ENCODE assay signal across 8 cellular contexts in the genomic region with DNA sequence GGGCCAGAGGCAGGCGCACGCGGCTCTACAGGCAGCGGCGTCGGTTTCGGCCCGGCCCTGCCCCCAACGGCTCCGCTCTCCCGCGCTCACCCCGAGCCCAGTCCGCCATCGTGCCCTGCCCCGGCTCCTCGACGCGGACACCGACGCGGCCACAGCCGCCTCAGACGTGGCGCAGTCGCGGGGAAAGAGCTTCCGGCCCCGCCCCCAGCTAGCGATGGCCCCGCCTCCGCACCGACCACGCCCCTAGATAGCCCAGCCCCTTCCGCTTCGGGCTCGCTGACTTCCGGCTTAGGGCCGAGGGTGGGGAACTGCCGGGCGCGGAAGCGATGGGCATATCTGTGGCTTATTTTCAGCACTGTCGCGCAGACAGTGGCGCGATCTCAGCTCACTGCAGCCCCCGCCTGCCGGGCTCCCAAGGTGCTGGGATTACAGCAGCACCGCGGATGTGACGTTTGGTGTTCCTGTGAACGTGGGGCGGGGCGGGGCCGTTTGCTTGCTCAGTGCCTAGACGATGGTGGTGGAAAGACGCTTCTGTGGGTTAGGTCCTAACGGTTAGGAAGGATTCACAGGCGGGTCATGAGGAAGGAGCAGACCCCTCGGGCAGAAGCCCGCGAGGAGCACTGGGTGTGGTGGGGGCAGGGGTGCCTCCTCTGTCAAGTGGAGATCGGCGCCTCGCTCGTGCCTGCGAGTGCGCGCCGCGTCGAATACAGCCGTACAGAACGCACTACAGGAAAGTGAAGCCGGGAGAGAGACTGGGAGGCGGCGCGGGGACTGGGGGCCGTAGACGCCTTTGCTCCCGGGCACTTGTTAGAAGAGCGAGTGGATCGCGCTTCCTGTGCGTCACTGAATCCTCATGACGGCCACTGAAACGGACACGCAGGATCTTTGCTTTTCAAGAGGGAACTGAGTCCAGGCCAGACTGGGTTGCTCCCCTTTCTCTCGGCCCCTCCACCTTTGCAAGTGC. TPM values are rescaled to one million over a fixed set of nuclear protein-coding genes. Genes with fewer than 3 reads are reported as not detected.
A peak's percentile ranks its signal among the peaks of the same experiment; 100 is the strongest.
DNase-seq lines count a peak whose midpoint lies in the region; ATAC-seq and TF ChIP-seq lines count a peak whose summit lies in the region.

A gene with protein sequence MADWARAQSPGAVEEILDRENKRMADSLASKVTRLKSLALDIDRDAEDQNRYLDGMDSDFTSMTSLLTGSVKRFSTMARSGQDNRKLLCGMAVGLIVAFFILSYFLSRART (minus strand): TSS at position 187 of the 964 bp plus-strand sequence. CDS start 78 bp downstream, at position 109.
A gene (plus strand): TSS at position 496 of the 964 bp plus-strand sequence. CDS start 1,147 bp downstream, outside the sequence.

- peaks cover 16% of the 10 kb centered on the region for H4K20me1 ChIP-seq in OCI-LY3 (ENCODE audit: insufficient read depth, low read length)

- peaks cover 39% of the 10 kb centered on the region for H3K4me1 Mint-ChIP-seq in endothelial cell (ENCODE audit: unreplicated experiment)

- peaks cover 46% of the 10 kb centered on the region for H3K36me3 ChIP-seq in OCI-LY3 (replicated peaks; ENCODE audit: low read depth, low read length)

- peak within 1 kb of the TSS; percentile 99 for H3K9ac ChIP-seq in OCI-LY3 (ENCODE audit: low read length)

- no peaks in the 10 kb centered on the region for H3K27me3 ChIP-seq in OCI-LY3 (ENCODE audit: low read depth, low read length)

- DNase-seq in D341Med (ENCODE audit: low spot score) (peak; percentile 97), HuH-7 (ENCODE audit: low spot score) (peak; percentile 90), endothelial cell (ENCODE audit: low spot score) (peak; percentile 93), midbrain (lab: John Stamatoyannopoulos, UW) (peak; percentile 99)
- peak; percentile 98 for DNase-seq in activated CD8-positive, alpha-beta memory T cell treated with anti-CD3 and anti-CD28 coated beads, Interleukin-2, amount 50 U/mL, for 48 hours
- DNase-seq in stimulated activated CD8-positive, alpha-beta memory T cell treated with anti-CD3 and anti-CD28 coated beads, Interleukin-2, amount 100 ng/mL, for 1 hour (ENCODE audit: low read depth in 2 of 2) = peak; percentile 93

- peak within 1 kb of the TSS; percentile 90 for H3K4me2 ChIP-seq in OCI-LY3 (ENCODE audit: low read length)

- peak within 1 kb of the TSS; percentile 97 for H3K27ac ChIP-seq in OCI-LY3 (ENCODE audit: low read length)

- no peak within 1 kb of the TSS for H2AFZ ChIP-seq in OCI-LY3 (ENCODE audit: low read depth, low read length)

- no peaks in the 10 kb centered on the region for H3K9me3 ChIP-seq in OCI-LY3 (ENCODE audit: insufficient read depth, low read length)

- ATAC-seq in GM21515 (IDR thresholded peaks at IDR 0.05; ENCODE audit: unreplicated experiment) = peak; percentile 72

- peak within 1 kb of the TSS; percentile 99 for H3K4me3 Mint-ChIP-seq in endothelial cell (ENCODE audit: unreplicated experiment)

- peaks cover 24% of the 10 kb centered on the region for H3K36me3 Mint-ChIP-seq in endothelial cell (ENCODE audit: low read depth, unreplicated experiment)

- H3K4me3 ChIP-seq in OCI-LY3 (ENCODE audit: low read length) = peak within 1 kb of the TSS; percentile 95

- no peak for TF ChIP-seq CTCF in OCI-LY3 (IDR thresholded peaks at IDR 0.05; ENCODE audit: low read depth, low read length)
- TF ChIP-seq CTCF in endothelial cell (IDR thresholded peaks at IDR 0.05; ENCODE audit: unreplicated experiment) = no peak

- peaks cover 21% of the 10 kb centered on the region for H3K4me1 ChIP-seq in OCI-LY3 (ENCODE audit: low read length)

- H3K79me2 ChIP-seq in OCI-LY3 (ENCODE audit: low read length) = peaks cover 52% of the 10 kb centered on the region

- peak within 1 kb of the TSS; percentile 98 for H3K27ac Mint-ChIP-seq in endothelial cell (ENCODE audit: unreplicated experiment)

- H3K9me3 Mint-ChIP-seq in endothelial cell (ENCODE audit: unreplicated experiment) = no peaks in the 10 kb centered on the region

- peaks cover 22% of the 10 kb centered on the region for H3K27me3 Mint-ChIP-seq in endothelial cell (ENCODE audit: unreplicated experiment)

RNA-seq across cellular contexts. Expression of the first gene that starts in this region (rescaled TPM):
- 64.4 TPM for total RNA-seq in endothelial cell (ENCODE audit: unreplicated experiment)

RNA-seq across cellular contexts. Expression of the second gene that starts in this region (rescaled TPM):
- total RNA-seq in endothelial cell (ENCODE audit: unreplicated experiment) = 89.2 TPM

Comparison
In these comparisons a context has a peak if more than half of its experiments do, and no peak if none do; other contexts are left out.
1. Peak in every context shown above with its lines: DNase-seq, ATAC-seq, H3K4me3 ChIP-seq and H3K27ac ChIP-seq.